ENCODE assay signal across 20 cellular contexts in genomic region chr19:54452626-54453025, GRCh38. TPM values are rescaled to one million over a fixed set of nuclear protein-coding genes. Genes with fewer than 3 reads are reported as not detected.
DNase-seq lines count a peak whose midpoint lies in the region; ATAC-seq, FAIRE-seq and TF ChIP-seq lines count a peak whose summit lies in the region.
"Had no signal": no experiment of that assay in that cellular context is flagged by ENCODE, and none has a peak within 500 bp of the region (broad histone marks: within the 10 kb centered on the region; RNA-seq: fewer than 3 reads in every experiment).

No MANE protein-coding gene starts in this region.

- peaks cover 41% of the 10 kb centered on the region for H3K36me3 Mint-ChIP-seq in nephron (ENCODE audit: low read depth)
- H3K36me3 Mint-ChIP-seq in type B pancreatic cell = peaks cover 14% of the 10 kb centered on the region

- H3K9me3 ChIP-seq in K562 (replicated peaks; ENCODE audit: control insufficient read depth, insufficient read depth, low read depth, low read length) = no peaks in the 10 kb centered on the region
- H3K9me3 ChIP-seq: Peyer's patch, SJSA1 had no signal

- H3K79me2 ChIP-seq in K562 (ENCODE audit: control insufficient read depth, insufficient read depth, low read length) = peaks cover 67% of the 10 kb centered on the region

- peaks cover 12% of the 10 kb centered on the region for H3K9me1 ChIP-seq in K562 (ENCODE audit: control insufficient read depth, insufficient read depth, low read length)

- peak overlapping the region in 1 of 2 experiments; percentile 33; a peak in 1 of 4 replicates for H3K9ac ChIP-seq in K562 (ENCODE audit: insufficient read depth in 1 of 2, low read depth in 2 of 2, low read length in 2 of 2)

- intact Hi-C loops in K562 (cut with micrococcal nuclease) = no loop called here

- no peak for TF ChIP-seq EP300 in K562 (IDR thresholded peaks at IDR 0.05; ENCODE audit: low read length)

- DNase-seq in H7 = peak; percentile 26
- no peak for DNase-seq in K562 (ENCODE audit: extremely low read depth in 1 of 4, low spot score in 3 of 4)
- no peak for DNase-seq in type B pancreatic cell (ENCODE audit: extremely low spot score, unreplicated experiment)
- DNase-seq in frontal cortex (ENCODE audit: low spot score in 2 of 2) = no peak
- DNase-seq in D721Med (ENCODE audit: insufficient read length, low spot score) = no peak
- DNase-seq: ACHN, AML-193, COR-L47, EL, H9, KBM-7, NCI-H1105, NCI-H2081 treated with DMSO at 0.1 percent for 48 hours, Peyer's patch had no signal

- H3K27me3 Mint-ChIP-seq in nephron (ENCODE audit: low read depth) (no peaks in the 10 kb centered on the region), type B pancreatic cell (peaks cover 2% of the 10 kb centered on the region)

- peaks cover 28% of the 10 kb centered on the region for H3K4me1 Mint-ChIP-seq in nephron
- peaks cover 17% of the 10 kb centered on the region for H3K4me1 Mint-ChIP-seq in type B pancreatic cell (ENCODE audit: unreplicated experiment)

- TF ChIP-seq POLR2A in K562 (conservative IDR thresholded peaks at IDR 0.05) = no peak

- TF ChIP-seq RAD21 in K562 (CRISPR knock-in tag; conservative IDR thresholded peaks at IDR 0.05 in 1 of 2, IDR thresholded peaks at IDR 0.05 in 1 of 2) = no peak

- no peak for FAIRE-seq in K562 (lab: Jason Lieb, UNC)
- no peak for FAIRE-seq in frontal cortex (lab: Jason Lieb, UNC)
- no peak for FAIRE-seq in D721Med (lab: Jason Lieb, UNC)
- FAIRE-seq: GM12878 had no signal

- peaks cover 28% of the 10 kb centered on the region for H4K20me1 ChIP-seq in K562 (replicated peaks; ENCODE audit: control insufficient read depth, insufficient read depth, low read length)

- H2AFZ ChIP-seq in K562 (ENCODE audit: low read depth, low read length) = no peak overlapping the region

- POLR2A ChIA-PET in K562 (lab: Yijun Ruan, JAX) = interaction anchor here (3.4 kb wide), 1 partner anchor 10 kb away, joined by 34 read pairs; the partner anchor contains the start of gene LENG9

- 95% methylated on average over 9 of the region's 11 CpGs for WGBS in K562 (ENCODE audit: insufficient coverage, low coverage, missing lambda C conversion rate)

- H3K4me3 ChIP-seq in H7 (ENCODE audit: insufficient read depth, low read depth, low read length) = no peak overlapping the region
- H3K4me3 ChIP-seq in K562 = no peak overlapping the region
- H3K4me3 ChIP-seq: GM12878, Peyer's patch, SJSA1 had no signal

- no peaks in the 10 kb centered on the region for H3K27me3 ChIP-seq in H7 (ENCODE audit: control insufficient read depth, insufficient read depth, low read length)
- no peaks in the 10 kb centered on the region for H3K27me3 ChIP-seq in K562 (ENCODE audit: control insufficient read depth in 2 of 2, insufficient read depth in 2 of 2, low read length in 2 of 2)
- H3K27me3 ChIP-seq: Peyer's patch, SJSA1 had no signal

- ATAC-seq in K562 = no peak
- ATAC-seq in HG03354 (IDR thresholded peaks at IDR 0.05; ENCODE audit: poor library complexity, severe bottlenecking, unreplicated experiment) = no peak
- ATAC-seq: GM12878 had no signal

- H3K9me3 Mint-ChIP-seq in nephron = no peaks in the 10 kb centered on the region
- no peaks in the 10 kb centered on the region for H3K9me3 Mint-ChIP-seq in type B pancreatic cell

- no peak overlapping the region for H3K27ac Mint-ChIP-seq in nephron
- peak overlapping the region; percentile 73 for H3K27ac Mint-ChIP-seq in type B pancreatic cell
- H3K27ac Mint-ChIP-seq: H9 had no signal

- no peak overlapping the region for H3K27ac ChIP-seq in K562 (ENCODE audit: extremely low read depth, low read depth, low read length)
- H3K27ac ChIP-seq: Peyer's patch, SJSA1 had no signal

- BruUV-seq in K562 (replicated peaks; lab: Mats Ljungman, UMichigan) = no TSS peak

- peaks cover 45% of the 10 kb centered on the region for H3K36me3 ChIP-seq in H7 (replicated peaks; ENCODE audit: control insufficient read depth, insufficient read depth, low read length)
- H3K36me3 ChIP-seq in K562 (ENCODE audit: control insufficient read depth, insufficient read depth, low read length) = peaks cover 73% of the 10 kb centered on the region

- peak overlapping the region; percentile 45 to 80 (median 58) for H3K4me3 Mint-ChIP-seq in nephron
- H3K4me3 Mint-ChIP-seq in type B pancreatic cell = no peak overlapping the region
- H3K4me3 Mint-ChIP-seq: CD14-positive monocyte, H9 had no signal

- in situ Hi-C loops in K562 (cut with MboI) = no loop called here

- TF ChIP-seq CTCF in K562 (IDR thresholded peaks at IDR 0.05 in 2 of 3, conservative IDR thresholded peaks at IDR 0.05 in 1 of 3; ENCODE audit: insufficient read depth in 2 of 3, low read depth in 1 of 3, low read length in 3 of 3) (no peak), nephron (IDR thresholded peaks at IDR 0.05; ENCODE audit: unreplicated experiment in 3 of 3) (no peak), type B pancreatic cell (conservative IDR thresholded peaks at IDR 0.05) (no peak), D721Med (IDR thresholded peaks at IDR 0.05; ENCODE audit: insufficient read depth, missing control alignments) (no peak)

- peaks cover 11 to 38% of the 10 kb centered on the region in 2 experiments; a peak in 4 of 5 replicates for H3K4me1 ChIP-seq in K562 (replicated peaks in 1 of 2; ENCODE audit: control insufficient read depth in 2 of 2, insufficient read depth in 2 of 2, low read length in 2 of 2)

- H3K4me2 ChIP-seq in K562 (ENCODE audit: insufficient read depth, low read length) = no peak overlapping the region

- CTCF ChIA-PET in K562 (lab: Yijun Ruan, JAX; ENCODE audit: low intra/inter-chr PET ratio) = no interaction called here

RNA-seq across cellular contexts. Expression of gene LENG8, which starts 3.6 kb away (rescaled TPM):
- total RNA-seq in H7 (2014; rRNA removed; shearing (Covaris generic)) = 25.3 and 30.7 TPM in 2 replicates
- total RNA-seq in K562 (2011; cell fraction: chromatin; rRNA removed; ENCODE audit: low replicate concordance) = 299 and 811 TPM in 2 replicates
- 301 and 324 TPM in 2 replicates for total RNA-seq in K562 (2011; cell fraction: nucleolus; rRNA removed)
- 310 and 346 TPM in 2 replicates for total RNA-seq in K562 (2011; cell fraction: nucleoplasm; rRNA removed)
- 32.2 and 36.0 TPM in 2 replicates for total RNA-seq in K562 (2014; rRNA removed)
- 6.0 and 8.4 TPM in 2 replicates for total RNA-seq in K562 (2014; rRNA removed; fragmentation: Illumina TruSeq; extraction: Trizol)
- 16.3 and 17.2 TPM in 2 replicates for total RNA-seq in K562 (2015; rRNA removed; fragmentation: Illumina TruSeq; extraction: Trizol)
- total RNA-seq in K562 (2021) = 116 and 146 TPM in 2 replicates
- 28.1 and 70.4 TPM in 2 replicates for polyA plus RNA-seq in K562 (2011; rRNA removed)
- polyA plus RNA-seq in K562 (2011; cell fraction: cytosol; rRNA removed) = 32.2 and 33.2 TPM in 2 replicates
- polyA plus RNA-seq in K562 (2011; cell fraction: nucleus; rRNA removed) = 546 and 794 TPM in 2 replicates
- polyA plus RNA-seq in K562 (2012) = 103 and 172 TPM in 2 replicates
- polyA plus RNA-seq in K562 (2014; fragmentation: Illumina TruSeq; extraction: Trizol) = 44.5 and 79.0 TPM in 2 replicates
- polyA plus RNA-seq in K562 (2014; fragmentation: Nextera tagmentation; extraction: Ambion mirVana) = 1 to 10 TPM in 1 of 2 experiments, under 1 TPM in 1; 0.74 to 2.3 TPM
- 125 and 144 TPM in 2 replicates for polyA plus RNA-seq in K562 (2014; rRNA removed)
- 16.0 and 20.5 TPM in 2 replicates for polyA minus RNA-seq in K562 (2011; rRNA and poly(A)+ RNA removed)
- polyA minus RNA-seq in K562 (2011; cell fraction: cytosol; rRNA and poly(A)+ RNA removed) = 21.1 and 33.8 TPM in 2 replicates
- polyA minus RNA-seq in K562 (2011; cell fraction: nucleus; rRNA and poly(A)+ RNA removed) = 88.3 and 112 TPM in 2 replicates
- total RNA-seq in type B pancreatic cell (ENCODE audit: low replicate concordance) = 135 and 196 TPM in 2 replicates
- total RNA-seq in frontal cortex = 17.1 TPM

RNA-seq across cellular contexts. Expression of gene LENG9, which starts 11.0 kb away (rescaled TPM):
- 3.5 and 7.9 TPM in 2 replicates for total RNA-seq in H7 (2014; rRNA removed; shearing (Covaris generic))
- 0.53 TPM in 1 of 2 replicates, not detected in the other for total RNA-seq in K562 (2011; cell fraction: chromatin; rRNA removed; ENCODE audit: low replicate concordance)
- total RNA-seq in K562 (2011; cell fraction: nucleolus; rRNA removed) = 1.2 TPM in 2 replicates
- total RNA-seq in K562 (2011; cell fraction: nucleoplasm; rRNA removed) = 0.44 and 0.61 TPM in 2 replicates
- total RNA-seq in K562 (2014; rRNA removed) = 0.64 and 1.6 TPM in 2 replicates
- 0.10 TPM in 1 of 2 replicates, not detected in the other for total RNA-seq in K562 (2014; rRNA removed; fragmentation: Illumina TruSeq; extraction: Trizol)
- total RNA-seq in K562 (2015; rRNA removed; fragmentation: Illumina TruSeq; extraction: Trizol) = 0.38 and 0.43 TPM in 2 replicates
- 0.58 and 0.74 TPM in 2 replicates for total RNA-seq in K562 (2021)
- 0.11 and 0.12 TPM in 2 replicates for polyA plus RNA-seq in K562 (2011; rRNA removed)
- 0.32 and 0.64 TPM in 2 replicates for polyA plus RNA-seq in K562 (2011; cell fraction: cytosol; rRNA removed)
- polyA plus RNA-seq in K562 (2011; cell fraction: nucleus; rRNA removed) = 0.24 and 0.43 TPM in 2 replicates
- 0.35 and 0.48 TPM in 2 replicates for polyA plus RNA-seq in K562 (2012)
- polyA plus RNA-seq in K562 (2014; fragmentation: Illumina TruSeq; extraction: Trizol) = 0.06 and 0.28 TPM in 2 replicates
- under 1 TPM; 0.23 to 0.34 TPM for polyA plus RNA-seq in K562 (2014; fragmentation: Nextera tagmentation; extraction: Ambion mirVana)
- 0.15 and 0.32 TPM in 2 replicates for polyA plus RNA-seq in K562 (2014; rRNA removed)
- 0.28 TPM in 1 of 2 replicates, not detected in the other for polyA minus RNA-seq in K562 (2011; rRNA and poly(A)+ RNA removed)
- 0.91 and 0.95 TPM in 2 replicates for polyA minus RNA-seq in K562 (2011; cell fraction: cytosol; rRNA and poly(A)+ RNA removed)
- 0.89 and 1.8 TPM in 2 replicates for polyA minus RNA-seq in K562 (2011; cell fraction: nucleus; rRNA and poly(A)+ RNA removed)
- 3.9 and 4.2 TPM in 2 replicates for total RNA-seq in type B pancreatic cell (ENCODE audit: low replicate concordance)
- total RNA-seq in frontal cortex = 4.5 TPM

RNA-seq across cellular contexts. Expression of gene CDC42EP5, which starts 20.5 kb away (rescaled TPM):
- total RNA-seq in H7 (2014; rRNA removed; shearing (Covaris generic)) = 0.70 and 4.3 TPM in 2 replicates
- total RNA-seq in K562 (2011; cell fraction: chromatin; rRNA removed; ENCODE audit: low replicate concordance) = not detected in 2 replicates
- not detected in 2 replicates for total RNA-seq in K562 (2011; cell fraction: nucleolus; rRNA removed)
- total RNA-seq in K562 (2011; cell fraction: nucleoplasm; rRNA removed) = not detected in 2 replicates
- not detected in 2 replicates for total RNA-seq in K562 (2014; rRNA removed)
- not detected in 2 replicates for total RNA-seq in K562 (2014; rRNA removed; fragmentation: Illumina TruSeq; extraction: Trizol)
- total RNA-seq in K562 (2015; rRNA removed; fragmentation: Illumina TruSeq; extraction: Trizol) = not detected in 2 replicates
- 0.29 and 0.38 TPM in 2 replicates for total RNA-seq in K562 (2021)
- polyA plus RNA-seq in K562 (2011; rRNA removed) = 0.09 and 0.15 TPM in 2 replicates
- polyA plus RNA-seq in K562 (2011; cell fraction: cytosol; rRNA removed) = 0.67 TPM in 1 of 2 replicates, not detected in the other
- 0.14 and 0.54 TPM in 2 replicates for polyA plus RNA-seq in K562 (2011; cell fraction: nucleus; rRNA removed)
- 0.32 and 0.38 TPM in 2 replicates for polyA plus RNA-seq in K562 (2012)
- not detected in 2 replicates for polyA plus RNA-seq in K562 (2014; fragmentation: Illumina TruSeq; extraction: Trizol)
- not detected for polyA plus RNA-seq in K562 (2014; fragmentation: Nextera tagmentation; extraction: Ambion mirVana)
- polyA plus RNA-seq in K562 (2014; rRNA removed) = 0.96 TPM in 1 of 2 replicates, not detected in the other
- polyA minus RNA-seq in K562 (2011; rRNA and poly(A)+ RNA removed) = not detected in 2 replicates
- polyA minus RNA-seq in K562 (2011; cell fraction: cytosol; rRNA and poly(A)+ RNA removed) = not detected in 2 replicates
- not detected in 2 replicates for polyA minus RNA-seq in K562 (2011; cell fraction: nucleus; rRNA and poly(A)+ RNA removed)
- total RNA-seq in type B pancreatic cell (ENCODE audit: low replicate concordance) = 16.1 and 24.3 TPM in 2 replicates
- total RNA-seq in frontal cortex = 4.1 TPM
- polyA plus RNA-seq: CD14-positive monocyte had no signal

RNA-seq across cellular contexts. Expression of gene TTYH1, which starts 37.4 kb away (rescaled TPM):
- 13.4 and 17.7 TPM in 2 replicates for total RNA-seq in H7 (2014; rRNA removed; shearing (Covaris generic))
- not detected in 2 replicates for total RNA-seq in K562 (2011; cell fraction: chromatin; rRNA removed; ENCODE audit: low replicate concordance)
- total RNA-seq in K562 (2011; cell fraction: nucleolus; rRNA removed) = not detected in 2 replicates
- not detected in 2 replicates for total RNA-seq in K562 (2011; cell fraction: nucleoplasm; rRNA removed)
- total RNA-seq in K562 (2014; rRNA removed) (not detected in 2 replicates), K562 (2014; rRNA removed; fragmentation: Illumina TruSeq; extraction: Trizol) (not detected in 2 replicates), K562 (2015; rRNA removed; fragmentation: Illumina TruSeq; extraction: Trizol) (not detected in 2 replicates), K562 (2021) (not detected in 2 replicates), type B pancreatic cell (ENCODE audit: low replicate concordance) (8.7 and 50.7 TPM in 2 replicates), frontal cortex (65.2 TPM)
- polyA plus RNA-seq in K562 (2011; rRNA removed) (not detected in 2 replicates), K562 (2014; fragmentation: Illumina TruSeq; extraction: Trizol) (not detected in 2 replicates), K562 (2014; fragmentation: Nextera tagmentation; extraction: Ambion mirVana) (under 1 TPM in 1 of 2 experiments, not detected in 1; 0.08 TPM), K562 (2014; rRNA removed) (not detected in 2 replicates)
- not detected in 2 replicates for polyA plus RNA-seq in K562 (2011; cell fraction: cytosol; rRNA removed)
- not detected in 2 replicates for polyA plus RNA-seq in K562 (2011; cell fraction: nucleus; rRNA removed)
- 0.17 and 0.36 TPM in 2 replicates for polyA plus RNA-seq in K562 (2012)
- polyA minus RNA-seq in K562 (2011; rRNA and poly(A)+ RNA removed) = not detected in 2 replicates
- not detected in 2 replicates for polyA minus RNA-seq in K562 (2011; cell fraction: cytosol; rRNA and poly(A)+ RNA removed)
- not detected in 2 replicates for polyA minus RNA-seq in K562 (2011; cell fraction: nucleus; rRNA and poly(A)+ RNA removed)
- total RNA-seq: NCI-H460, SJSA1 had no signal
- polyA plus RNA-seq: CD14-positive monocyte had no signal

RNA-seq across cellular contexts. Expression of gene LAIR2, which starts 50.0 kb away (rescaled TPM):
- total RNA-seq in H7 (2014; rRNA removed; shearing (Covaris generic)) = not detected in 2 replicates
- not detected in 2 replicates for total RNA-seq in K562 (2011; cell fraction: chromatin; rRNA removed; ENCODE audit: low replicate concordance)
- total RNA-seq in K562 (2011; cell fraction: nucleolus; rRNA removed) = not detected in 2 replicates
- total RNA-seq in K562 (2011; cell fraction: nucleoplasm; rRNA removed) = not detected in 2 replicates
- not detected in 2 replicates for total RNA-seq in K562 (2014; rRNA removed)
- not detected in 2 replicates for total RNA-seq in K562 (2014; rRNA removed; fragmentation: Illumina TruSeq; extraction: Trizol)
- not detected in 2 replicates for total RNA-seq in K562 (2015; rRNA removed; fragmentation: Illumina TruSeq; extraction: Trizol)
- 0.34 TPM in 1 of 2 replicates, not detected in the other for total RNA-seq in K562 (2021)
- not detected in 2 replicates for polyA plus RNA-seq in K562 (2011; rRNA removed)
- polyA plus RNA-seq in K562 (2011; cell fraction: cytosol; rRNA removed) = not detected in 2 replicates
- not detected in 2 replicates for polyA plus RNA-seq in K562 (2011; cell fraction: nucleus; rRNA removed)
- polyA plus RNA-seq in K562 (2012) = 0.29 TPM in 1 of 2 replicates, not detected in the other
- polyA plus RNA-seq in K562 (2014; fragmentation: Illumina TruSeq; extraction: Trizol) = not detected in 2 replicates
- not detected for polyA plus RNA-seq in K562 (2014; fragmentation: Nextera tagmentation; extraction: Ambion mirVana)
- polyA plus RNA-seq in K562 (2014; rRNA removed) = not detected in 2 replicates
- not detected in 2 replicates for polyA minus RNA-seq in K562 (2011; rRNA and poly(A)+ RNA removed)
- polyA minus RNA-seq in K562 (2011; cell fraction: cytosol; rRNA and poly(A)+ RNA removed) = not detected in 2 replicates
- not detected in 2 replicates for polyA minus RNA-seq in K562 (2011; cell fraction: nucleus; rRNA and poly(A)+ RNA removed)
- not detected in 2 replicates for total RNA-seq in type B pancreatic cell (ENCODE audit: low replicate concordance)
- total RNA-seq in frontal cortex = 0.82 TPM
- total RNA-seq: GM12878, H9, NCI-H460, Peyer's patch, SJSA1 had no signal
- polyA plus RNA-seq: GM12878 had no signal
